ENCODE assay signal across 8 cellular contexts in genomic region chr19:44093931-44094765, GRCh38. TPM values are rescaled to one million over a fixed set of nuclear protein-coding genes. Genes with fewer than 3 reads are reported as not detected.
DNase-seq lines count a peak whose midpoint lies in the region; ATAC-seq and TF ChIP-seq lines count a peak whose summit lies in the region.

TSS of gene ZNF224 (plus strand) at chr19:44094361. CDS start at chr19:44097874, 3,513 bp downstream.

- H3K4me3 Mint-ChIP-seq in T-helper 1 cell treated with Interleukin-12 subunit alpha and Interleukin-12 subunit beta and Interleukin-4 antibody, amounts not matched to agents 30 μg/mL and 1 μg/mL, for 36 hours, result peak within 1 kb of the TSS; percentile 97

- H3K9me3 ChIP-seq in left ventricle myocardium inferior (replicated peaks) (no peaks in the 10 kb centered on the region), prostate gland (no peaks in the 10 kb centered on the region)

- H3K36me3 ChIP-seq in left ventricle myocardium inferior (peaks cover 28% of the 10 kb centered on the region), prostate gland (no peaks in the 10 kb centered on the region)

- peak; percentile 93 for ATAC-seq in HG02840 (IDR thresholded peaks at IDR 0.05; ENCODE audit: low FRiP score, unreplicated experiment)

- peaks cover 39% of the 10 kb centered on the region for H3K9me3 Mint-ChIP-seq in T-helper 1 cell treated with Interleukin-12 subunit alpha and Interleukin-12 subunit beta and Interleukin-4 antibody, amounts not matched to agents 30 μg/mL and 1 μg/mL, for 36 hours

- no peak for TF ChIP-seq POLR2A in prostate gland (IDR thresholded peaks at IDR 0.05)

- DNase-seq in GM10248 (ENCODE audit: extremely low spot score), result peak; percentile 90
- peak; percentile 95 for DNase-seq in NCI-H146 (lab: John Stamatoyannopoulos, UW)
- peak; percentile 88 for DNase-seq in amniotic stem cell (lab: John Stamatoyannopoulos, UW)
- peak; percentile 90 for DNase-seq in left ventricle myocardium inferior
- peak; percentile 93 for DNase-seq in prostate gland (ENCODE audit: low spot score)
- DNase-seq in ureter (ENCODE audit: low spot score), result peak; percentile 94

- H3K27me3 ChIP-seq in left ventricle myocardium inferior (ENCODE audit: low read depth) (no peaks in the 10 kb centered on the region), prostate gland (replicated peaks; ENCODE audit: insufficient read depth) (no peaks in the 10 kb centered on the region)

- peaks cover 31% of the 10 kb centered on the region for H3K36me3 Mint-ChIP-seq in T-helper 1 cell treated with Interleukin-12 subunit alpha and Interleukin-12 subunit beta and Interleukin-4 antibody, amounts not matched to agents 30 μg/mL and 1 μg/mL, for 36 hours (ENCODE audit: low read depth)

- H3K4me1 Mint-ChIP-seq in T-helper 1 cell treated with Interleukin-12 subunit alpha and Interleukin-12 subunit beta and Interleukin-4 antibody, amounts not matched to agents 30 μg/mL and 1 μg/mL, for 36 hours (ENCODE audit: low read depth), result peaks cover 10% of the 10 kb centered on the region

- H3K27me3 Mint-ChIP-seq in T-helper 1 cell treated with Interleukin-12 subunit alpha and Interleukin-12 subunit beta and Interleukin-4 antibody, amounts not matched to agents 30 μg/mL and 1 μg/mL, for 36 hours (ENCODE audit: low read depth), result no peaks in the 10 kb centered on the region

- H3K27ac ChIP-seq in left ventricle myocardium inferior (replicated peaks) (peak within 1 kb of the TSS; percentile 81), prostate gland (peak within 1 kb of the TSS; percentile 71 to 72)

- H3K4me1 ChIP-seq in left ventricle myocardium inferior (peaks cover 33% of the 10 kb centered on the region), prostate gland (replicated peaks) (no peaks in the 10 kb centered on the region)

- TF ChIP-seq CTCF in GM10248 (IDR thresholded peaks at IDR 0.05; ENCODE audit: control extremely low read depth, extremely low read depth, low read depth, missing control alignments), result no peak
- no peak for TF ChIP-seq CTCF in left ventricle myocardium inferior (IDR thresholded peaks at IDR 0.05; ENCODE audit: borderline replicate concordance)
- no peak for TF ChIP-seq CTCF in prostate gland (IDR thresholded peaks at IDR 0.05)

- intact Hi-C loops in left ventricle myocardium inferior (cut with micrococcal nuclease) (no loop called here), prostate gland (cut with DNase I) (loop anchor here (10.0 kb wide), 1 partner anchor 89 kb away; the partner anchor contains the start of gene ZNF230)

- peak within 1 kb of the TSS; percentile 84 for H3K27ac Mint-ChIP-seq in T-helper 1 cell treated with Interleukin-12 subunit alpha and Interleukin-12 subunit beta and Interleukin-4 antibody, amounts not matched to agents 30 μg/mL and 1 μg/mL, for 36 hours

- H3K4me3 ChIP-seq in left ventricle myocardium inferior (peak within 1 kb of the TSS; percentile 84), prostate gland (peak within 1 kb of the TSS; percentile 65 to 74)

- WGBS in prostate gland, result 0% methylated on average over 50 of the region's 50 CpGs

- CTCF ChIA-PET in GM10248 (lab: Yijun Ruan, JAX), result interaction anchor here (0.8 to 1.4 kb wide), 6 partner anchors 9 to 91 kb away, joined by 3 to 4 read pairs (median 3); no protein-coding TSS in a partner anchor

- POLR2A ChIA-PET in GM10248 (lab: Yijun Ruan, JAX), result interaction anchor here (0.6 kb wide), 1 partner anchor 215 kb away, joined by 4 read pairs; no protein-coding TSS in a partner anchor

RNA-seq across cellular contexts. Expression of gene ZNF224, which starts in this region (rescaled TPM):
- total RNA-seq in left ventricle myocardium inferior (13.6 TPM), prostate gland (10 to 100 TPM; 15.7 to 27.4 TPM), ureter (32.6 TPM)

Comparison
In these comparisons a context has a peak if more than half of its experiments do, and no peak if none do; other contexts are left out.
1. Peak in every context shown above with its lines: DNase-seq, ATAC-seq, H3K4me3 ChIP-seq and H3K27ac ChIP-seq.